24 cellular contexts compared by ENCODE assay signal in the genomic region with DNA sequence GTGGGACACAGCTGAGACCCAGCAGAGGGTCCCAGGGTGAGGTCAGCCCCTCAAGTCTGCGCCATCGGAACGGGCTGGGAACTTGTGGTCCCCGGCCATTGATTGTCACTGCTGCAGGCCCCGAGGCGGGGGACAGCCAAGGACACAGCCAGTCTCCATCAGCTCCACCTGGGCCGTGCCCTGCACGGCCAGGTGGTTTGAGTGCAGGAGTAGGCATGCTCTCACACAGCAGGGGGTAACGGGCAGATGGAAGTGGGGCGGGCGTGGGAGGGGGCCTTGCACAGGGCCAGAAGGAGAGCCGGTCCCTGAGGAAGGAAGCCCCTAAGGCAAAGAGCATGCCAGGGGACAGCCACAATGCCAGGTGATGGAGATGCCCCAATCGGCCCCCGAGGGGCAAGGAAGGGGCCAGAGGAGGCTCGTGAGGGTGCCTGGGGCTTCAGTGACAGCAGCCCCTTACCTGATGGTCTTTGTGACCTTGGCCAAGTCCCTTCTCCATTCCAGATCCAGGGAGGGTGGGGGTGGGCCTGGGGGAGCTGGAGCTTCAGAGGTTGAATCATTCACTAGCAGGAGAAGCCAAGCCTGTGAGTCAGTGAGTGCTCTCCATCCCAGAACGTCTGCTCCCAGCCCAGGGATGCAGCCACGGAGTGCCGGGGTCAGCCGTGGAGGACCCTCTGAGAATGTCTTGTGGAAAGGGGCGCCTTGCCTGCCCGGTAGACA. TPM values are rescaled to one million over a fixed set of nuclear protein-coding genes. Genes with fewer than 3 reads are reported as not detected.
DNase-seq lines count a peak whose midpoint lies in the region; ATAC-seq and TF ChIP-seq lines count a peak whose summit lies in the region.
"Had no signal": no experiment of that assay in that cellular context is flagged by ENCODE, and none has a peak within 500 bp of the region (broad histone marks: within the 10 kb centered on the region; RNA-seq: fewer than 3 reads in every experiment).

No MANE protein-coding gene starts in this region.

- H3K27me3 Mint-ChIP-seq in Calu3 (ENCODE audit: unreplicated experiment) = peaks cover 71% of the 10 kb centered on the region
- H3K27me3 Mint-ChIP-seq in activated CD8-positive, alpha-beta T cell treated with anti-CD3 and anti-CD28 coated beads for 36 hours = peaks cover 23% of the 10 kb centered on the region

- H3K4me3 Mint-ChIP-seq in Calu3 (ENCODE audit: low read depth, unreplicated experiment) = no peak overlapping the region
- H3K4me3 Mint-ChIP-seq in activated CD8-positive, alpha-beta T cell treated with anti-CD3 and anti-CD28 coated beads for 36 hours = no peak overlapping the region
- H3K4me3 Mint-ChIP-seq: activated B cell treated with CpG ODN at 0.5 μM for 24 hours; activated CD8-positive, alpha-beta T cell treated with anti-CD3 and anti-CD28 coated beads, Interleukin-2, amount 10 ng/mL, durations not matched to agents 7 days and 5 days; activated T-helper 1 cell treated with anti-CD3 and anti-CD28 coated beads, Interleukin-12 subunit alpha, Interleukin-12 subunit beta, Interleukin-2, Interleukin-4 antibody, amounts not matched to agents 30 ng/mL and 10 ng/mL and 1 ng/mL, durations not matched to agents 14 hours and 24 hours and 36 hours; effector memory CD8-positive, alpha-beta T cell had no signal

- H3K27ac Mint-ChIP-seq in Calu3 (ENCODE audit: unreplicated experiment) = no peak overlapping the region
- no peak overlapping the region for H3K27ac Mint-ChIP-seq in activated CD8-positive, alpha-beta T cell treated with anti-CD3 and anti-CD28 coated beads for 36 hours
- H3K27ac Mint-ChIP-seq: activated B cell treated with CpG ODN at 0.5 μM for 24 hours; activated CD8-positive, alpha-beta T cell treated with anti-CD3 and anti-CD28 coated beads, Interleukin-2, amount 10 ng/mL, durations not matched to agents 7 days and 5 days; activated T-helper 1 cell treated with anti-CD3 and anti-CD28 coated beads, Interleukin-12 subunit alpha, Interleukin-12 subunit beta, Interleukin-2, Interleukin-4 antibody, amounts not matched to agents 30 ng/mL and 10 ng/mL and 1 ng/mL, durations not matched to agents 14 hours and 24 hours and 36 hours; effector memory CD8-positive, alpha-beta T cell had no signal

- H3K36me3 Mint-ChIP-seq in Calu3 (ENCODE audit: insufficient read depth, unreplicated experiment) = peaks cover 5% of the 10 kb centered on the region
- no peaks in the 10 kb centered on the region for H3K36me3 Mint-ChIP-seq in activated CD8-positive, alpha-beta T cell treated with anti-CD3 and anti-CD28 coated beads for 36 hours (ENCODE audit: low read depth)

- peaks cover 13% of the 10 kb centered on the region for H3K27me3 ChIP-seq in WERI-Rb-1 (ENCODE audit: insufficient read depth, low read depth, severe bottlenecking)

- POLR2A ChIA-PET in activated CD8-positive, alpha-beta T cell treated with anti-CD3 and anti-CD28 coated beads for 36 hours (lab: Charles Lee) = no interaction called here

- in situ Hi-C loops in ACHN (cut with HindIII; ENCODE audit: low pct_ligation_motif_present, low pct_unique_long_range_greater_than_20kb, low sequenced_read_pairs) = no loop called here

- no peak overlapping the region for H3K4me3 ChIP-seq in WERI-Rb-1 (ENCODE audit: low read depth, low read length)
- H3K4me3 ChIP-seq: left ventricle myocardium inferior had no signal

- TF ChIP-seq CTCF in WERI-Rb-1 (IDR thresholded peaks at IDR 0.05; ENCODE audit: low read depth, low read length) (no peak), Calu3 (IDR thresholded peaks at IDR 0.05; ENCODE audit: unreplicated experiment) (no peak)
- TF ChIP-seq CTCF in activated CD8-positive, alpha-beta T cell treated with anti-CD3 and anti-CD28 coated beads for 36 hours (IDR thresholded peaks at IDR 0.05) = no peak

- DNase-seq in ACHN (peak; percentile 33), HK-2 (ENCODE audit: unreplicated experiment) (peak; percentile 30), WERI-Rb-1 (peak; percentile 44), hepatic stellate cell (ENCODE audit: low spot score) (peak; percentile 85), posterior cingulate gyrus (no peak), Calu3 (no peak), NCI-H774 (lab: John Stamatoyannopoulos, UW) (no peak)
- no peak for DNase-seq in activated CD8-positive, alpha-beta T cell treated with anti-CD3 and anti-CD28 coated beads for 36 hours
- DNase-seq: activated B cell treated with CpG ODN at 0.5 μM for 24 hours; activated CD8-positive, alpha-beta T cell treated with anti-CD3 and anti-CD28 coated beads, Interleukin-2, amount 10 ng/mL, durations not matched to agents 7 days and 5 days; effector memory CD8-positive, alpha-beta T cell; foreskin melanocyte; GDM1; KBM-7; left ventricle myocardium inferior; NCI-H1092 treated with DMSO at 0.1 percent for 48 hours; NCI-H2227 treated with DMSO at 0.1 percent for 48 hours; NK-92 treated with Interleukin-12 subunit alpha and Interleukin-12 subunit beta, amount 100 ng/mL, for 24 hours; stimulated activated CD4-positive, alpha-beta T cell treated with anti-CD3 and anti-CD28 coated beads, Interleukin-2, amount 100 ng/mL, for 24 hours; T-helper 1 cell had no signal

- H3K36me3 ChIP-seq in WERI-Rb-1 = no peaks in the 10 kb centered on the region; the same call in 1 of the 2 replicates
- H3K36me3 ChIP-seq: left ventricle myocardium inferior had no signal

- BruUV-seq in Calu3 (replicated peaks; lab: Mats Ljungman, UMichigan) = no TSS peak

- ATAC-seq in activated CD8-positive, alpha-beta T cell treated with anti-CD3 and anti-CD28 coated beads for 36 hours = no peak
- ATAC-seq: activated CD8-positive, alpha-beta T cell treated with anti-CD3 and anti-CD28 coated beads, Interleukin-2, amount 10 ng/mL, durations not matched to agents 7 days and 5 days; effector memory CD8-positive, alpha-beta T cell; Right ventricle myocardium inferior; sciatic nerve had no signal

- H3K4me1 Mint-ChIP-seq in Calu3 (ENCODE audit: low read depth, unreplicated experiment) = no peaks in the 10 kb centered on the region
- H3K4me1 Mint-ChIP-seq in activated CD8-positive, alpha-beta T cell treated with anti-CD3 and anti-CD28 coated beads for 36 hours (ENCODE audit: low read depth) = no peaks in the 10 kb centered on the region

- H3K27ac ChIP-seq in WERI-Rb-1 = no peak overlapping the region
- H3K27ac ChIP-seq: left ventricle myocardium inferior had no signal

- no peaks in the 10 kb centered on the region for H3K9me3 Mint-ChIP-seq in Calu3 (ENCODE audit: low read depth, unreplicated experiment)
- H3K9me3 Mint-ChIP-seq in activated CD8-positive, alpha-beta T cell treated with anti-CD3 and anti-CD28 coated beads for 36 hours = no peaks in the 10 kb centered on the region
- H3K9me3 Mint-ChIP-seq: activated B cell treated with CpG ODN at 0.5 μM for 24 hours; activated T-helper 1 cell treated with anti-CD3 and anti-CD28 coated beads, Interleukin-12 subunit alpha, Interleukin-12 subunit beta, Interleukin-2, Interleukin-4 antibody, amounts not matched to agents 30 ng/mL and 10 ng/mL and 1 ng/mL, durations not matched to agents 14 hours and 24 hours and 36 hours; effector memory CD8-positive, alpha-beta T cell had no signal

- CTCF ChIA-PET in Calu3 (lab: Charles Lee) = no interaction called here
- CTCF ChIA-PET in activated CD8-positive, alpha-beta T cell treated with anti-CD3 and anti-CD28 coated beads for 36 hours (lab: Charles Lee) = no interaction called here

- intact Hi-C loops in posterior cingulate gyrus (cut with DNase I) (no loop called here), Calu3 (cut with micrococcal nuclease; ENCODE audit: unreplicated experiment) (no loop called here)
- intact Hi-C loops in activated CD8-positive, alpha-beta T cell treated with anti-CD3 and anti-CD28 coated beads for 36 hours (cut with micrococcal nuclease) = no loop called here

- no peaks in the 10 kb centered on the region for H3K9me3 ChIP-seq in WERI-Rb-1 (ENCODE audit: severe bottlenecking)
- H3K9me3 ChIP-seq: left ventricle myocardium inferior had no signal

RNA-seq across cellular contexts. Expression of gene ATP2B3, which starts 2.3 kb away (rescaled TPM):
- total RNA-seq in Calu3 (2022) = not detected in 2 replicates
- total RNA-seq in activated CD8-positive, alpha-beta T cell treated with anti-CD3 and anti-CD28 coated beads for 36 hours = not detected
- total RNA-seq: activated B cell treated with CpG ODN at 0.5 μM for 24 hours; activated CD8-positive, alpha-beta T cell treated with anti-CD3 and anti-CD28 coated beads, Interleukin-2, amount 10 ng/mL, durations not matched to agents 7 days and 5 days; left ventricle myocardium inferior; mucosa of gallbladder; Right ventricle myocardium inferior had no signal

RNA-seq across cellular contexts. Expression of gene BGN, which starts 24.9 kb away (rescaled TPM):
- not detected in 2 replicates for total RNA-seq in Calu3 (2022)
- total RNA-seq in activated CD8-positive, alpha-beta T cell treated with anti-CD3 and anti-CD28 coated beads for 36 hours = not detected
- total RNA-seq: activated B cell treated with CpG ODN at 0.5 μM for 24 hours; activated CD8-positive, alpha-beta T cell treated with anti-CD3 and anti-CD28 coated beads, Interleukin-2, amount 10 ng/mL, durations not matched to agents 7 days and 5 days; activated T-helper 1 cell treated with anti-CD3 and anti-CD28 coated beads, Interleukin-12 subunit alpha, Interleukin-12 subunit beta, Interleukin-2, Interleukin-4 antibody, amounts not matched to agents 30 ng/mL and 10 ng/mL and 1 ng/mL, durations not matched to agents 14 hours and 24 hours and 36 hours had no signal

RNA-seq across cellular contexts. Expression of gene HAUS7, which starts 49.4 kb away (rescaled TPM):
- 38.6 and 40.7 TPM in 2 replicates for total RNA-seq in Calu3 (2022)
- total RNA-seq in activated CD8-positive, alpha-beta T cell treated with anti-CD3 and anti-CD28 coated beads for 36 hours = 10 to 100 TPM; 47.2 to 58.8 TPM

Comparison
In these comparisons a context has a peak if more than half of its experiments do, and no peak if none do; other contexts are left out.
1. DNase-seq: peak in ACHN (single experiment), HK-2 (single experiment), WERI-Rb-1 (single experiment) and hepatic stellate cell (single experiment); none in posterior cingulate gyrus (0 of 10), Calu3 (single experiment), activated CD8-positive, alpha-beta T cell treated with anti-CD3 and anti-CD28 coated beads for 36 hours (single experiment) and NCI-H774 (single experiment).